In genomic region chr7:106179256-106179655, GRCh38 we compare ENCODE assay signal across 18 cellular contexts.
"Had no signal": no experiment of that assay in that cellular context is flagged by ENCODE, and none has a peak within 500 bp of the region (broad histone marks: within the 10 kb centered on the region; RNA-seq: fewer than 3 reads in every experiment).

No MANE protein-coding gene starts in this region.

- ATAC-seq: activated T-cell treated with anti-CD3 and anti-CD28 coated beads, Interleukin-2, amount 50 U/mL, for 4 hours; naive thymus-derived CD4-positive, alpha-beta T cell; stimulated activated naive CD8-positive, alpha-beta T cell treated with anti-CD3 and anti-CD28 coated beads, Interleukin-15, Interleukin-2, amounts not matched to agents 100 U/mL and 50 U/mL, for 24 hours; T-helper 17 cell had no signal

- H3K27me3 ChIP-seq: gastrocnemius medialis, upper lobe of left lung had no signal

- DNase-seq: activated CD4-positive, alpha-beta T cell treated with anti-CD3 and anti-CD28 coated beads for 4 hours; activated CD4-positive, CD25-positive, alpha-beta regulatory T cell; activated CD8-positive, alpha-beta memory T cell treated with anti-CD3 and anti-CD28 coated beads, Interleukin-2, amount 50 U/mL, for 48 hours; activated naive CD8-positive, alpha-beta T cell treated with anti-CD3 and anti-CD28 coated beads, Interleukin-2, amount 10 ng/mL, durations not matched to agents 7 days and 5 days; activated T-cell treated with anti-CD3 and anti-CD28 coated beads, Interleukin-2, amount 50 U/mL, for 4 hours; amygdala; cerebellar nuclear complex; esophagus squamous epithelium; gastrocnemius medialis; naive thymus-derived CD4-positive, alpha-beta T cell; occipital lobe; stimulated activated CD4-positive, alpha-beta T cell treated with anti-CD3 and anti-CD28 coated beads, Interleukin-4, amount 100 ng/mL, for 4 hours; stimulated activated naive CD8-positive, alpha-beta T cell treated with anti-CD3 and anti-CD28 coated beads, Interleukin-15, Interleukin-2, amounts not matched to agents 100 U/mL and 50 U/mL, for 24 hours; T-helper 17 cell had no signal

- H3K4me3 ChIP-seq: coronary artery, esophagus squamous epithelium, gastrocnemius medialis, lower lobe of right lung, upper lobe of left lung had no signal

- H3K9me3 ChIP-seq: esophagus squamous epithelium, gastrocnemius medialis, lower lobe of right lung, upper lobe of left lung had no signal

- H3K36me3 ChIP-seq: esophagus squamous epithelium, gastrocnemius medialis, lower lobe of right lung, upper lobe of left lung had no signal

- FAIRE-seq: islet of Langerhans had no signal

- H3K27ac ChIP-seq: esophagus squamous epithelium, lower lobe of right lung had no signal
